1 cellular context compared by ENCODE assay signal in the genomic region with DNA sequence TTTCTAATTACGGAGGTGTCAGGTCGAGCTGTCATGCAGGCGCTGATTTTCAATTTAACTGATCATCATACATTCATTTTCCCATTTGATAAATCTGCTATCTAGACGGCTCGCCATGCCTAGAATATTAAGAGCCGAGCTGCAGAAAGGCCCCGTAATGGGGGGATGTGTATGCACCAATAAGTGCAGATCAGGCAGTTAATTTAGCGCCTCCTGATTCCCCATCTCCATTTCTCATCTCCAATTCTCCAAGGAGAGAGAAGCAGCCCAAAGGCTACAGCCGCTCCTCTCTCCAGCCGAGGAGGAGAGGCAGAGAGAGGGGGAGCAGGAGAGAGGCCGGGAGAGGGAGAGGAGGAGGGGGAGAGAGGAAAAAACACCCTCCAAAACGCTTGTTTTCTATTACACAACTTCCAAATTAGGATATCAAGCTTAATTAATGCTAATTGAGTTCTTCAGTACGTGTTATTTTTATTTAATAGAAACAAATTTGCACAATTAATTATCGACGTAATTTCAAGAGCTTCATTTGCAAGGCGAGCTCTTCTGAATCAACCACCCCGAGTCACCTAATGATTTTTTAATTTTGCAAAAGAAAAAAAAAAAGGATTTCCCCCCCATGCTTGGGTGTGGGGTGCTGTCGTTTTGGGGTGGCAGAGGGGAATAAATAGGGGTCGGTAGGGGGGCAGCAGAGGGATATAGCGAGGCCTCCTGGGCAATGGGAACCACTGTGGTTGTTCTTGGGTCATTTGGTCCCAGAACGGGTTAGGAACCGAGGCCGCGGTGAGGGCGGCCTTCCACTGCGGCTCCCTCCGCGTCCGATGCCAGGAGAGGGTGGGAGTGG.
TF ChIP-seq lines count a peak whose summit lies in the region.

No MANE protein-coding gene starts in this region.

TF ChIP-seq in endothelial cell of umbilical vein, 7 proteins besides CTCF, POLR2A, EP300 and RAD21:
- TF ChIP-seq GATA2 (IDR thresholded peaks at IDR 0.05; ENCODE audit: insufficient read depth, insufficient read length, low read depth, low read length) = no peak
- no peak for TF ChIP-seq FOS (IDR thresholded peaks at IDR 0.05; ENCODE audit: borderline replicate concordance, insufficient read depth, low read length)
- TF ChIP-seq EZH2 (IDR thresholded peaks at IDR 0.05; ENCODE audit: borderline replicate concordance, low read depth, low read length, severe bottlenecking) = peak; percentile 83
